ENCODE assay signal across 8 cellular contexts in genomic region chr5:175796536-175797499, GRCh38.
DNase-seq lines count a peak whose midpoint lies in the region; ATAC-seq, FAIRE-seq and TF ChIP-seq lines count a peak whose summit lies in the region.

No MANE protein-coding gene starts in this region.

- H3K27ac ChIP-seq in AG04450 (ENCODE audit: low read depth, low read length) (no peak overlapping the region), SK-N-SH (ENCODE audit: low read depth in 2 of 2, low read length in 1 of 2) (peak overlapping the region in 1 of 2 experiments; percentile 92; a peak in 2 of 4 replicates), heart left ventricle (no peak overlapping the region), prostate gland (no peak overlapping the region), aorta (ENCODE audit: low read depth in 1 of 2, low read length in 2 of 2) (no peak overlapping the region)

- 9% methylated on average over 33 of the region's 108 CpGs for WGBS in SK-N-SH (ENCODE audit: low lambda C conversion rate)
- 1 to 3% (median 2%) methylated on average over 46 to 108 of the region's 108 CpGs for WGBS in heart left ventricle, 4 donors
- 2% methylated on average over 60 of the region's 108 CpGs for WGBS in prostate gland
- 1 to 2% methylated on average over 96 to 108 of the region's 108 CpGs for WGBS in aorta, 2 donors

- peaks cover 4% of the 10 kb centered on the region for H3K9me3 Mint-ChIP-seq in activated naive CD8-positive, alpha-beta T cell treated with anti-CD3 and anti-CD28 coated beads, Interleukin-2, amount 50 U/mL, for 24 hours

- ATAC-seq in activated naive CD8-positive, alpha-beta T cell treated with anti-CD3 and anti-CD28 coated beads, Interleukin-2, amount 50 U/mL, for 24 hours = peak; percentile 95
- ATAC-seq in heart left ventricle (peak; percentile 94 to 100 (median 98)), aorta (ENCODE audit: low FRiP score) (peak; percentile 92)

- H3K27me3 Mint-ChIP-seq in activated naive CD8-positive, alpha-beta T cell treated with anti-CD3 and anti-CD28 coated beads, Interleukin-2, amount 50 U/mL, for 24 hours = peaks cover 66% of the 10 kb centered on the region

- H3K4me3 ChIP-seq in AG04450 (ENCODE audit: low read depth, low read length) (no peak overlapping the region), SK-N-SH (ENCODE audit: low read depth in 2 of 2, low read length in 1 of 2) (peak overlapping the region; percentile 47 to 57), heart left ventricle (peak overlapping the region in 7 of 12 donors; percentile 12 to 33 (median 17)), prostate gland (peak overlapping the region in 1 of 2 donors; percentile 11), aorta (ENCODE audit: low read length in 2 of 2) (no peak overlapping the region)

- no peak for FAIRE-seq in GM19239 (lab: Jason Lieb, UNC)

- no peak for TF ChIP-seq EP300 in SK-N-SH (IDR thresholded peaks at IDR 0.05; ENCODE audit: borderline replicate concordance in 1 of 2, low read depth in 1 of 2, low read length in 1 of 2)

- CTCF ChIA-PET in AG04450 (lab: Charles Lee) (interaction anchor here (1.1 kb wide), 1 partner anchor 75 kb away, joined by 4 read pairs; the partner anchor contains the start of gene CPLX2), SK-N-SH (lab: Yijun Ruan, JAX) (interaction anchor here (0.8 to 6.8 kb wide), 14 partner anchors 16 to 263 kb away, joined by 3 to 47 read pairs (median 4); partner anchors contain the start of gene CPLX2)

- H3K36me3 ChIP-seq in SK-N-SH (replicated peaks in 1 of 2; ENCODE audit: control insufficient read depth in 1 of 2, insufficient read depth in 2 of 2, low read length in 1 of 2) = no peaks in the 10 kb centered on the region
- no peaks in the 10 kb centered on the region for H3K36me3 ChIP-seq in heart left ventricle
- no peaks in the 10 kb centered on the region for H3K36me3 ChIP-seq in prostate gland
- H3K36me3 ChIP-seq in aorta (ENCODE audit: control insufficient read depth in 1 of 2, insufficient read depth in 2 of 2, low read length in 1 of 2) = no peaks in the 10 kb centered on the region

- H2AFZ ChIP-seq in SK-N-SH (ENCODE audit: low read depth) = no peak overlapping the region

- H3K9ac ChIP-seq in SK-N-SH = no peak overlapping the region

- H3K4me1 ChIP-seq in SK-N-SH (ENCODE audit: control insufficient read depth in 1 of 2, insufficient read depth in 2 of 2, low read depth in 1 of 2, low read length in 1 of 2) = peaks cover 0 to 27% of the 10 kb centered on the region in 2 experiments; a peak in 2 of 4 replicates
- H3K4me1 ChIP-seq in heart left ventricle = peaks cover 0 to 19% (median 8%) of the 10 kb centered on the region in 12 donors
- H3K4me1 ChIP-seq in prostate gland (replicated peaks) = peaks cover 4% of the 10 kb centered on the region
- H3K4me1 ChIP-seq in aorta (ENCODE audit: control insufficient read depth in 1 of 2, insufficient read depth in 2 of 2, low read length in 2 of 2) = no peaks in the 10 kb centered on the region

- DNase-seq in AG04450 (ENCODE audit: low read depth, low spot score) (peak; percentile 53), GM19239 (ENCODE audit: insufficient read length, low spot score) (peak; percentile 59), HUDEP-2 (lab: John Stamatoyannopoulos, UW; ENCODE audit: unreplicated experiment in 76 of 76) (peak in 64 of 76 experiments; percentile 1 to 76 (median 41)), SK-N-SH (peak; percentile 80), heart left ventricle (peak; percentile 82 to 90 (median 84)), prostate gland (ENCODE audit: low spot score) (peak; percentile 76), aorta (peak; percentile 86 to 94)
- peak; percentile 82 for DNase-seq in activated naive CD8-positive, alpha-beta T cell treated with anti-CD3 and anti-CD28 coated beads, Interleukin-2, amount 50 U/mL, for 24 hours

- intact Hi-C loops in heart left ventricle (cut with DNase I) (loop anchor here in 2 of 10 donors (5.0 kb wide), 1 partner anchor 75 kb away; the partner anchor contains the start of gene CPLX2 (in 2 of the 2)), prostate gland (cut with DNase I) (loop anchor here (5.0 kb wide), 1 partner anchor 75 kb away; the partner anchor contains the start of gene CPLX2), aorta (cut with DNase I) (loop anchor here in 1 of 2 donors (5.0 kb wide), 1 partner anchor 75 kb away; the partner anchor contains the start of gene CPLX2)

- H3K9me3 ChIP-seq in AG04450 (ENCODE audit: control insufficient read depth, insufficient read depth, low read length) (peaks cover 5% of the 10 kb centered on the region; the same call in 1 of the 2 replicates), SK-N-SH (no peaks in the 10 kb centered on the region), heart left ventricle (peaks cover 0 to 2% (median 0%) of the 10 kb centered on the region in 12 donors), prostate gland (no peaks in the 10 kb centered on the region), aorta (ENCODE audit: control insufficient read depth, low read length) (peaks cover under 1% of the 10 kb centered on the region)

- H3K4me3 Mint-ChIP-seq in activated naive CD8-positive, alpha-beta T cell treated with anti-CD3 and anti-CD28 coated beads, Interleukin-2, amount 50 U/mL, for 24 hours = no peak overlapping the region

- no peak for TF ChIP-seq POLR2A in heart left ventricle (IDR thresholded peaks at IDR 0.05)
- no peak for TF ChIP-seq POLR2A in prostate gland (IDR thresholded peaks at IDR 0.05)

- H4K20me1 ChIP-seq in SK-N-SH (ENCODE audit: insufficient read depth) = 0 out of 2 replicates have a peak, but pooled peaks cover 4% of the 10 kb centered on the region

- peaks cover 13% of the 10 kb centered on the region for H3K27me3 ChIP-seq in AG04450 (ENCODE audit: control insufficient read depth, insufficient read depth, low read length)
- peaks cover 6% of the 10 kb centered on the region; the same call in 1 of the 2 replicates for H3K27me3 ChIP-seq in SK-N-SH (ENCODE audit: insufficient read depth)
- H3K27me3 ChIP-seq in heart left ventricle = peaks cover 0 to 75% (median 18%) of the 10 kb centered on the region in 9 donors
- no peaks in the 10 kb centered on the region for H3K27me3 ChIP-seq in prostate gland (replicated peaks; ENCODE audit: insufficient read depth)
- no peaks in the 10 kb centered on the region for H3K27me3 ChIP-seq in aorta (ENCODE audit: control insufficient read depth in 1 of 2, insufficient read depth in 2 of 2, low read length in 1 of 2)

- TF ChIP-seq CTCF in AG04450 (IDR thresholded peaks at IDR 0.05; ENCODE audit: low read depth, low read length) (no peak), SK-N-SH (IDR thresholded peaks at IDR 0.05) (no peak), heart left ventricle (IDR thresholded peaks at IDR 0.05) (no peak), prostate gland (IDR thresholded peaks at IDR 0.05) (no peak)

- POLR2A ChIA-PET in AG04450 (lab: Yijun Ruan, JAX) (interaction anchor here (0.6 to 1.5 kb wide), 2 partner anchors 13 to 555 kb away, joined by 4 to 8 read pairs; no protein-coding TSS in a partner anchor), SK-N-SH (lab: Yijun Ruan, JAX) (interaction anchor here (0.8 to 3.0 kb wide), 14 partner anchors 9 to 93 kb away, joined by 3 to 21 read pairs (median 3); partner anchors contain the start of gene CPLX2)

- H3K79me2 ChIP-seq in SK-N-SH (ENCODE audit: insufficient read depth) = no peaks in the 10 kb centered on the region

- no peak for TF ChIP-seq RAD21 in SK-N-SH (IDR thresholded peaks at IDR 0.05; ENCODE audit: low read length)

- H3K9me2 ChIP-seq in SK-N-SH = no peaks in the 10 kb centered on the region

- peaks cover 2% of the 10 kb centered on the region for H3F3A ChIP-seq in SK-N-SH (replicated peaks; ENCODE audit: insufficient read depth)

- H3K4me1 Mint-ChIP-seq in activated naive CD8-positive, alpha-beta T cell treated with anti-CD3 and anti-CD28 coated beads, Interleukin-2, amount 50 U/mL, for 24 hours = peaks cover 5% of the 10 kb centered on the region

- no peak overlapping the region for H3K27ac Mint-ChIP-seq in activated naive CD8-positive, alpha-beta T cell treated with anti-CD3 and anti-CD28 coated beads, Interleukin-2, amount 50 U/mL, for 24 hours

- H3K4me2 ChIP-seq in SK-N-SH = peak overlapping the region; percentile 88

- H3K36me3 Mint-ChIP-seq in activated naive CD8-positive, alpha-beta T cell treated with anti-CD3 and anti-CD28 coated beads, Interleukin-2, amount 50 U/mL, for 24 hours (ENCODE audit: low read depth) = no peaks in the 10 kb centered on the region

TF ChIP-seq in SK-N-SH, 30 proteins besides CTCF, POLR2A, EP300 and RAD21 (continues in another document):
- TF ChIP-seq, protein P1, sequence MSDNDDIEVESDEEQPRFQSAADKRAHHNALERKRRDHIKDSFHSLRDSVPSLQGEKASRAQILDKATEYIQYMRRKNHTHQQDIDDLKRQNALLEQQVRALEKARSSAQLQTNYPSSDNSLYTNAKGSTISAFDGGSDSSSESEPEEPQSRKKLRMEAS (IDR thresholded peaks at IDR 0.05; ENCODE audit: low read depth) = peak; percentile 72; the same call in 1 of the 2 replicates
- TF ChIP-seq, protein P2, sequence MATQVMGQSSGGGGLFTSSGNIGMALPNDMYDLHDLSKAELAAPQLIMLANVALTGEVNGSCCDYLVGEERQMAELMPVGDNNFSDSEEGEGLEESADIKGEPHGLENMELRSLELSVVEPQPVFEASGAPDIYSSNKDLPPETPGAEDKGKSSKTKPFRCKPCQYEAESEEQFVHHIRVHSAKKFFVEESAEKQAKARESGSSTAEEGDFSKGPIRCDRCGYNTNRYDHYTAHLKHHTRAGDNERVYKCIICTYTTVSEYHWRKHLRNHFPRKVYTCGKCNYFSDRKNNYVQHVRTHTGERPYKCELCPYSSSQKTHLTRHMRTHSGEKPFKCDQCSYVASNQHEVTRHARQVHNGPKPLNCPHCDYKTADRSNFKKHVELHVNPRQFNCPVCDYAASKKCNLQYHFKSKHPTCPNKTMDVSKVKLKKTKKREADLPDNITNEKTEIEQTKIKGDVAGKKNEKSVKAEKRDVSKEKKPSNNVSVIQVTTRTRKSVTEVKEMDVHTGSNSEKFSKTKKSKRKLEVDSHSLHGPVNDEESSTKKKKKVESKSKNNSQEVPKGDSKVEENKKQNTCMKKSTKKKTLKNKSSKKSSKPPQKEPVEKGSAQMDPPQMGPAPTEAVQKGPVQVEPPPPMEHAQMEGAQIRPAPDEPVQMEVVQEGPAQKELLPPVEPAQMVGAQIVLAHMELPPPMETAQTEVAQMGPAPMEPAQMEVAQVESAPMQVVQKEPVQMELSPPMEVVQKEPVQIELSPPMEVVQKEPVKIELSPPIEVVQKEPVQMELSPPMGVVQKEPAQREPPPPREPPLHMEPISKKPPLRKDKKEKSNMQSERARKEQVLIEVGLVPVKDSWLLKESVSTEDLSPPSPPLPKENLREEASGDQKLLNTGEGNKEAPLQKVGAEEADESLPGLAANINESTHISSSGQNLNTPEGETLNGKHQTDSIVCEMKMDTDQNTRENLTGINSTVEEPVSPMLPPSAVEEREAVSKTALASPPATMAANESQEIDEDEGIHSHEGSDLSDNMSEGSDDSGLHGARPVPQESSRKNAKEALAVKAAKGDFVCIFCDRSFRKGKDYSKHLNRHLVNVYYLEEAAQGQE (IDR thresholded peaks at IDR 0.05; ENCODE audit: low read depth, low read length) = peak; percentile 99

Comparison
In these comparisons a context has a peak if more than half of its experiments do, and no peak if none do; other contexts are left out.
1. H3K4me3 ChIP-seq: peak in SK-N-SH (2 of 2) and heart left ventricle (7 of 12); none in AG04450 (single experiment) and aorta (0 of 2).
2. Peak in every context shown above with its lines, with median percentiles within 50 percentile points of each other: DNase-seq and ATAC-seq.